Comparison of ENCODE assay signal across 8 cellular contexts in the genomic region with DNA sequence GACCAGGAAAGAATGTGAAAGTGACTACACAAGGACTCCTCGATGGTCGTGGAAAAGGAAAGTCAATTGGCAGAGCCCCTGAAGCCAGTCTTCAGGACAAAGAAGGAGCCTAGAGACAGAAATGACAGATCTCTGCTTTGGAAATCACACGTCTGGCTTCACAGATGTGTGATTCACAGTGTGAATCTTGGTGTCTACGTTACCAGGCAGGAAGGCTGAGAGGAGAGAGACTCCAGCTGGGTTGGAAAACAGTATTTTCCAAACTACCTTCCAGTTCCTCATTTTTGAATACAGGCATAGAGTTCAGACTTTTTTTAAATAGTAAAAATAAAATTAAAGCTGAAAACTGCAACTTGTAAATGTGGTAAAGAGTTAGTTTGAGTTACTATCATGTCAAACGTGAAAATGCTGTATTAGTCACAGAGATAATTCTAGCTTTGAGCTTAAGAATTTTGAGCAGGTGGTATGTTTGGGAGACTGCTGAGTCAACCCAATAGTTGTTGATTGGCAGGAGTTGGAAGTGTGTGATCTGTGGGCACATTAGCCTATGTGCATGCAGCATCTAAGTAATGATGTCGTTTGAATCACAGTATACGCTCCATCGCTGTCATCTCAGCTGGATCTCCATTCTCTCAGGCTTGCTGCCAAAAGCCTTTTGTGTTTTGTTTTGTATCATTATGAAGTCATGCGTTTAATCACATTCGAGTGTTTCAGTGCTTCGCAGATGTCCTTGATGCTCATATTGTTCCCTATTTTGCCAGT. TPM values are rescaled to one million over a fixed set of nuclear protein-coding genes. Genes with fewer than 3 reads are reported as not detected.
DNase-seq lines count a peak whose midpoint lies in the region; ATAC-seq and TF ChIP-seq lines count a peak whose summit lies in the region.

No MANE protein-coding gene starts in this region.

- H3K4me3 Mint-ChIP-seq in stimulated activated effector memory CD8-positive, alpha-beta T cell treated with anti-CD3 and anti-CD28 coated beads, Interleukin-12 subunit alpha, Interleukin-12 subunit beta, amount 100 ng/mL, for 72 hours, result peak overlapping the region; percentile 44
- H3K4me3 Mint-ChIP-seq in endothelial cell (ENCODE audit: unreplicated experiment), result no peak overlapping the region

- intact Hi-C loops in right lobe of liver (cut with DNase I), result no loop called here

- H3K27ac Mint-ChIP-seq in stimulated activated effector memory CD8-positive, alpha-beta T cell treated with anti-CD3 and anti-CD28 coated beads, Interleukin-12 subunit alpha, Interleukin-12 subunit beta, amount 100 ng/mL, for 72 hours, result peak overlapping the region; percentile 81
- H3K27ac Mint-ChIP-seq in endothelial cell (ENCODE audit: unreplicated experiment), result no peak overlapping the region

- no peaks in the 10 kb centered on the region for H3K27me3 ChIP-seq in right lobe of liver

- DNase-seq in stimulated activated naive CD4-positive, alpha-beta T cell treated with Interleukin-2 at 50 U/mL for 16 hours (lab: John Stamatoyannopoulos, UW), result peak; percentile 13
- DNase-seq in stimulated activated naive CD4-positive, alpha-beta T cell (lab: John Stamatoyannopoulos, UW), result no peak
- DNase-seq in NCI-H1105 treated with DMSO at 0.1 percent for 48 hours (lab: John Stamatoyannopoulos, UW) (peak; percentile 80), cerebellar cortex (ENCODE audit: low spot score) (peak; percentile 16), endothelial cell (ENCODE audit: low spot score) (no peak), erythroblast (lab: John Stamatoyannopoulos, UW) (no peak), right lobe of liver (no peak)
- DNase-seq in stimulated activated effector memory CD8-positive, alpha-beta T cell treated with anti-CD3 and anti-CD28 coated beads, Interleukin-12 subunit alpha, Interleukin-12 subunit beta, amount 100 ng/mL, for 72 hours (ENCODE audit: low spot score in 2 of 2), result no peak

- WGBS in right lobe of liver (ENCODE audit: insufficient coverage, low coverage, low lambda C conversion rate, missing lambda C conversion rate), result 52% methylated on average over 11 of the region's 11 CpGs

- peaks cover 5% of the 10 kb centered on the region for H3K36me3 Mint-ChIP-seq in stimulated activated effector memory CD8-positive, alpha-beta T cell treated with anti-CD3 and anti-CD28 coated beads, Interleukin-12 subunit alpha, Interleukin-12 subunit beta, amount 100 ng/mL, for 72 hours
- H3K36me3 Mint-ChIP-seq in endothelial cell (ENCODE audit: low read depth, unreplicated experiment), result no peaks in the 10 kb centered on the region

- no peaks in the 10 kb centered on the region for H3K4me1 ChIP-seq in right lobe of liver

- no peaks in the 10 kb centered on the region for H3K9me3 ChIP-seq in right lobe of liver

- no peak overlapping the region for H3K4me3 ChIP-seq in right lobe of liver

- H3K4me1 Mint-ChIP-seq in stimulated activated effector memory CD8-positive, alpha-beta T cell treated with anti-CD3 and anti-CD28 coated beads, Interleukin-12 subunit alpha, Interleukin-12 subunit beta, amount 100 ng/mL, for 72 hours, result peaks cover 85% of the 10 kb centered on the region
- no peaks in the 10 kb centered on the region for H3K4me1 Mint-ChIP-seq in endothelial cell (ENCODE audit: unreplicated experiment)

- no peaks in the 10 kb centered on the region for H3K36me3 ChIP-seq in right lobe of liver

- H3K27me3 Mint-ChIP-seq in endothelial cell (ENCODE audit: unreplicated experiment), result no peaks in the 10 kb centered on the region

- ATAC-seq in stimulated activated effector memory CD8-positive, alpha-beta T cell treated with anti-CD3 and anti-CD28 coated beads, Interleukin-12 subunit alpha, Interleukin-12 subunit beta, amount 100 ng/mL, for 72 hours, result peak; percentile 97
- no peak for ATAC-seq in right lobe of liver

- no peak overlapping the region for H3K27ac ChIP-seq in right lobe of liver

- H3K9me3 Mint-ChIP-seq in stimulated activated effector memory CD8-positive, alpha-beta T cell treated with anti-CD3 and anti-CD28 coated beads, Interleukin-12 subunit alpha, Interleukin-12 subunit beta, amount 100 ng/mL, for 72 hours, result no peaks in the 10 kb centered on the region
- H3K9me3 Mint-ChIP-seq in endothelial cell (ENCODE audit: unreplicated experiment), result no peaks in the 10 kb centered on the region

- TF ChIP-seq POLR2A in erythroblast (IDR thresholded peaks at IDR 0.05; ENCODE audit: low read length), result no peak
- TF ChIP-seq POLR2A in right lobe of liver (IDR thresholded peaks at IDR 0.05), result no peak

- TF ChIP-seq CTCF in endothelial cell (IDR thresholded peaks at IDR 0.05; ENCODE audit: unreplicated experiment) (no peak), right lobe of liver (IDR thresholded peaks at IDR 0.05) (no peak)

RNA-seq across cellular contexts. Expression of a gene that starts 6.0 kb away (rescaled TPM):
- total RNA-seq in endothelial cell (ENCODE audit: unreplicated experiment) (not detected), right lobe of liver (1 to 10 TPM in 3 of 6 experiments, under 1 TPM in 3; 0.66 to 1.5 (median 0.92) TPM)

RNA-seq across cellular contexts. Expression of a gene that starts 10.8 kb away (rescaled TPM):
- not detected for total RNA-seq in endothelial cell (ENCODE audit: unreplicated experiment)
- 1 to 10 TPM in 2 of 6 experiments, under 1 TPM in 4; 0.22 to 2.0 (median 0.43) TPM for total RNA-seq in right lobe of liver

RNA-seq across cellular contexts. Expression of a gene that starts 47.1 kb away (rescaled TPM):
- total RNA-seq in endothelial cell (ENCODE audit: unreplicated experiment) (1.4 TPM), right lobe of liver (1 to 10 TPM in 3 of 6 experiments, under 1 TPM in 3; 0.30 to 2.8 (median 1.3) TPM)

Comparison
In these comparisons a context has a peak if more than half of its experiments do, and no peak if none do; other contexts are left out.
1. DNase-seq: peak in stimulated activated naive CD4-positive, alpha-beta T cell treated with Interleukin-2 at 50 U/mL for 16 hours (single experiment), NCI-H1105 treated with DMSO at 0.1 percent for 48 hours (single experiment) and cerebellar cortex (single experiment); none in stimulated activated naive CD4-positive, alpha-beta T cell (0 of 6), stimulated activated effector memory CD8-positive, alpha-beta T cell treated with anti-CD3 and anti-CD28 coated beads, Interleukin-12 subunit alpha, Interleukin-12 subunit beta, amount 100 ng/mL, for 72 hours (0 of 2), endothelial cell (single experiment), erythroblast (0 of 2) and right lobe of liver (0 of 3).